Comparison of ENCODE assay signal across 9 cellular contexts in the genomic region with DNA sequence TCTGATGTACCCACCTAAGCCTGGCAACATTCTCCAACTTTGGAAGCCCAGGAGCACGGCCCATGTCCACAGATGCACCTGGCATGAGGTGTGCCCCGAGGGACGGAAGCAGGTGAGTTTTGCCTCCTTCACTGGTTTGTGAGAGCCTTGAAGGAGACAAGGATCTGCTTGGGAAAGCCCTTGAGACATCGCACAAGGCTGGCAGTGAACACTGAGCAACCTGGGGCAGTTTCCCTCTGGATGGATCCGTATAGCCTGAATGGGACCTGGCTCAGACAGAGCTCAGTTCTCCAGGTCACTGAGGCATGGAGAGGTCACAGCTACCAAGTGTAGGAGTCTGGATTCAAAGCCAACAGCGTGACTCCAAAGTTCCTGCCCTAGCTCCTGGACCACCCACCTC. TPM values are rescaled to one million over a fixed set of nuclear protein-coding genes. Genes with fewer than 3 reads are reported as not detected.
"Had no signal": no experiment of that assay in that cellular context is flagged by ENCODE, and none has a peak within 500 bp of the region (broad histone marks: within the 10 kb centered on the region; RNA-seq: fewer than 3 reads in every experiment).

No MANE protein-coding gene starts in this region.

- H3K9me3 ChIP-seq: HAP-1 had no signal

- DNase-seq: GM23248, GOT3, H7, HFFc6, IMR-90 had no signal

- H2AFZ ChIP-seq: GM23248 had no signal

- H3K36me3 ChIP-seq: HAP-1 had no signal

- ATAC-seq: HCT116 had no signal

- H3K27ac ChIP-seq: GM23248 had no signal

- H3K4me1 ChIP-seq: HAP-1 had no signal

- H3K4me3 ChIP-seq: GM23248, HAP-1 had no signal

- H3K9ac ChIP-seq: GM23248 had no signal

RNA-seq across cellular contexts. Expression of a gene that starts 8.8 kb away (rescaled TPM):
- total RNA-seq: GM23248, H4, H7, HFFc6, HT-29, IMR-90 had no signal
- polyA plus RNA-seq: GM23248, IMR-90 had no signal
